Comparison of ENCODE assay signal across 27 cellular contexts in genomic region chr15:25712192-25712960, GRCh38.
DNase-seq lines count a peak whose midpoint lies in the region; ATAC-seq and TF ChIP-seq lines count a peak whose summit lies in the region.
"Had no signal": no experiment of that assay in that cellular context is flagged by ENCODE, and none has a peak within 500 bp of the region (broad histone marks: within the 10 kb centered on the region; RNA-seq: fewer than 3 reads in every experiment).

No MANE protein-coding gene starts in this region.

- H3K27ac ChIP-seq in osteoblast (ENCODE audit: low read depth, low read length), result no peak overlapping the region
- H3K27ac ChIP-seq in lower lobe of right lung, result no peak overlapping the region
- H3K27ac ChIP-seq: 22Rv1, C4-2B, PC-9 had no signal

- no peaks in the 10 kb centered on the region for H3K27me3 Mint-ChIP-seq in activated CD4-positive, alpha-beta T cell treated with anti-CD3 and anti-CD28 coated beads, Interleukin-2, amount 10 ng/mL, durations not matched to agents 24 days and 14 days
- no peaks in the 10 kb centered on the region for H3K27me3 Mint-ChIP-seq in stimulated activated naive CD8-positive, alpha-beta T cell treated with anti-CD3 and anti-CD28 coated beads, Interleukin-15, amount 100 ng/mL, for 72 hours
- H3K27me3 Mint-ChIP-seq: CD8-positive, alpha-beta memory T cell had no signal

- H3K9me3 ChIP-seq in osteoblast (ENCODE audit: low read depth, low read length), result no peaks in the 10 kb centered on the region
- H3K9me3 ChIP-seq in lower lobe of right lung, result no peaks in the 10 kb centered on the region

- no peaks in the 10 kb centered on the region for H3K9me3 Mint-ChIP-seq in activated CD4-positive, alpha-beta T cell treated with anti-CD3 and anti-CD28 coated beads, Interleukin-2, amount 10 ng/mL, durations not matched to agents 24 days and 14 days
- H3K9me3 Mint-ChIP-seq in stimulated activated naive CD8-positive, alpha-beta T cell treated with anti-CD3 and anti-CD28 coated beads, Interleukin-15, amount 100 ng/mL, for 72 hours, result no peaks in the 10 kb centered on the region
- H3K9me3 Mint-ChIP-seq: CD8-positive, alpha-beta memory T cell had no signal

- no peaks in the 10 kb centered on the region for H3K79me2 ChIP-seq in osteoblast (ENCODE audit: insufficient read depth, low read length)

- TF ChIP-seq CTCF in osteoblast (IDR thresholded peaks at IDR 0.05; ENCODE audit: extremely low read depth, low read depth, low read length), result no peak
- TF ChIP-seq CTCF in GM13977 (IDR thresholded peaks at IDR 0.05; ENCODE audit: extremely low read depth, insufficient read depth, missing control alignments), result no peak
- no peak for TF ChIP-seq CTCF in lower lobe of right lung (IDR thresholded peaks at IDR 0.05)

- no peak overlapping the region for H3K4me2 ChIP-seq in osteoblast (ENCODE audit: insufficient read depth, low read length)
- H3K4me2 ChIP-seq: PC-9 had no signal

- no peak overlapping the region for H3K4me3 ChIP-seq in osteoblast (ENCODE audit: insufficient read depth, low read length)
- H3K4me3 ChIP-seq in lower lobe of right lung, result no peak overlapping the region
- H3K4me3 ChIP-seq: GM12878, K562, PC-9 had no signal

- no peaks in the 10 kb centered on the region for H3K4me1 Mint-ChIP-seq in activated CD4-positive, alpha-beta T cell treated with anti-CD3 and anti-CD28 coated beads, Interleukin-2, amount 10 ng/mL, durations not matched to agents 24 days and 14 days
- H3K4me1 Mint-ChIP-seq in stimulated activated naive CD8-positive, alpha-beta T cell treated with anti-CD3 and anti-CD28 coated beads, Interleukin-15, amount 100 ng/mL, for 72 hours, result no peaks in the 10 kb centered on the region
- H3K4me1 Mint-ChIP-seq: CD8-positive, alpha-beta memory T cell had no signal

- H3K4me3 Mint-ChIP-seq in activated CD4-positive, alpha-beta T cell treated with anti-CD3 and anti-CD28 coated beads, Interleukin-2, amount 10 ng/mL, durations not matched to agents 24 days and 14 days, result no peak overlapping the region
- H3K4me3 Mint-ChIP-seq in stimulated activated naive CD8-positive, alpha-beta T cell treated with anti-CD3 and anti-CD28 coated beads, Interleukin-15, amount 100 ng/mL, for 72 hours, result no peak overlapping the region
- H3K4me3 Mint-ChIP-seq: B cell; CD8-positive, alpha-beta memory T cell had no signal

- DNase-seq in activated CD4-positive, alpha-beta T cell treated with anti-CD3 and anti-CD28 coated beads, Interleukin-2, amount 10 ng/mL, durations not matched to agents 24 days and 14 days, result no peak
- DNase-seq in activated CD4-positive, alpha-beta T cell treated with anti-CD3 and anti-CD28 coated beads, Interleukin-2, amount 50 U/mL, for 1 hour, result no peak
- no peak for DNase-seq in stimulated activated naive CD8-positive, alpha-beta T cell treated with anti-CD3 and anti-CD28 coated beads, Interleukin-15, amount 100 ng/mL, for 72 hours
- no peak for DNase-seq in stimulated activated naive CD8-positive, alpha-beta T cell treated with anti-CD3 and anti-CD28 coated beads, Interleukin-15, Interleukin-2, amounts not matched to agents 100 U/mL and 50 U/mL, for 24 hours
- DNase-seq in osteoblast (ENCODE audit: insufficient read length, low spot score, missing footprints) (peak; percentile 27), GM13977 (ENCODE audit: low spot score) (no peak), lower lobe of right lung (no peak)
- DNase-seq: CD8-positive, alpha-beta memory T cell; DMS 273 treated with DMSO at 0.1 percent for 48 hours; DMS79; EL; GDM1; NCI-H1105 treated with DMSO at 0.1 percent for 48 hours; NCI-H146; NCI-H1930; NCI-H2107; NCI-H446; NCI-H526; PC-9; Right ventricle myocardium superior had no signal

- peak overlapping the region; percentile 15 for H3K27ac Mint-ChIP-seq in activated CD4-positive, alpha-beta T cell treated with anti-CD3 and anti-CD28 coated beads, Interleukin-2, amount 10 ng/mL, durations not matched to agents 24 days and 14 days
- peak overlapping the region; percentile 50 to 75 for H3K27ac Mint-ChIP-seq in stimulated activated naive CD8-positive, alpha-beta T cell treated with anti-CD3 and anti-CD28 coated beads, Interleukin-15, amount 100 ng/mL, for 72 hours
- H3K27ac Mint-ChIP-seq: B cell had no signal

- H3K36me3 ChIP-seq in osteoblast (ENCODE audit: insufficient read depth, low read length) (peaks cover 22% of the 10 kb centered on the region), lower lobe of right lung (peaks cover 29% of the 10 kb centered on the region)

- in situ Hi-C loops in GM13977 (cut with MboI; ENCODE audit: low pct_unique_long_range_greater_than_20kb, low sequenced_read_pairs, unreplicated experiment), result no loop called here

- H4K20me1 ChIP-seq in osteoblast (ENCODE audit: insufficient read depth, low read length), result peaks cover 2% of the 10 kb centered on the region

- intact Hi-C loops in activated CD4-positive, alpha-beta T cell treated with anti-CD3 and anti-CD28 coated beads, Interleukin-2, amount 10 ng/mL, durations not matched to agents 24 days and 14 days (cut with micrococcal nuclease), result no loop called here
- intact Hi-C loops in lower lobe of right lung (cut with DNase I), result no loop called here

- H3K36me3 Mint-ChIP-seq in activated CD4-positive, alpha-beta T cell treated with anti-CD3 and anti-CD28 coated beads, Interleukin-2, amount 10 ng/mL, durations not matched to agents 24 days and 14 days (ENCODE audit: low read depth), result peaks cover 21% of the 10 kb centered on the region

- H3K4me1 ChIP-seq in osteoblast (ENCODE audit: insufficient read depth, low read length) (peaks cover 7% of the 10 kb centered on the region), lower lobe of right lung (no peaks in the 10 kb centered on the region)

- no peak overlapping the region for H2AFZ ChIP-seq in osteoblast (ENCODE audit: low read length)
- H2AFZ ChIP-seq: PC-9 had no signal

- no peak for ATAC-seq in stimulated activated naive CD8-positive, alpha-beta T cell treated with anti-CD3 and anti-CD28 coated beads, Interleukin-15, amount 100 ng/mL, for 72 hours
- ATAC-seq in stimulated activated naive CD8-positive, alpha-beta T cell treated with anti-CD3 and anti-CD28 coated beads, Interleukin-15, Interleukin-2, amounts not matched to agents 100 U/mL and 50 U/mL, for 24 hours, result no peak
- ATAC-seq in lower lobe of right lung, result no peak
- no peak for ATAC-seq in GM19455 (IDR thresholded peaks at IDR 0.05; ENCODE audit: unreplicated experiment)
- ATAC-seq: GM12878, HepG2, K562 had no signal

- H3K27me3 ChIP-seq in osteoblast (ENCODE audit: insufficient read depth, low read length) (no peaks in the 10 kb centered on the region), lower lobe of right lung (ENCODE audit: low read depth) (no peaks in the 10 kb centered on the region)
